ENCODE assay signal across 8 cellular contexts in the genomic region with DNA sequence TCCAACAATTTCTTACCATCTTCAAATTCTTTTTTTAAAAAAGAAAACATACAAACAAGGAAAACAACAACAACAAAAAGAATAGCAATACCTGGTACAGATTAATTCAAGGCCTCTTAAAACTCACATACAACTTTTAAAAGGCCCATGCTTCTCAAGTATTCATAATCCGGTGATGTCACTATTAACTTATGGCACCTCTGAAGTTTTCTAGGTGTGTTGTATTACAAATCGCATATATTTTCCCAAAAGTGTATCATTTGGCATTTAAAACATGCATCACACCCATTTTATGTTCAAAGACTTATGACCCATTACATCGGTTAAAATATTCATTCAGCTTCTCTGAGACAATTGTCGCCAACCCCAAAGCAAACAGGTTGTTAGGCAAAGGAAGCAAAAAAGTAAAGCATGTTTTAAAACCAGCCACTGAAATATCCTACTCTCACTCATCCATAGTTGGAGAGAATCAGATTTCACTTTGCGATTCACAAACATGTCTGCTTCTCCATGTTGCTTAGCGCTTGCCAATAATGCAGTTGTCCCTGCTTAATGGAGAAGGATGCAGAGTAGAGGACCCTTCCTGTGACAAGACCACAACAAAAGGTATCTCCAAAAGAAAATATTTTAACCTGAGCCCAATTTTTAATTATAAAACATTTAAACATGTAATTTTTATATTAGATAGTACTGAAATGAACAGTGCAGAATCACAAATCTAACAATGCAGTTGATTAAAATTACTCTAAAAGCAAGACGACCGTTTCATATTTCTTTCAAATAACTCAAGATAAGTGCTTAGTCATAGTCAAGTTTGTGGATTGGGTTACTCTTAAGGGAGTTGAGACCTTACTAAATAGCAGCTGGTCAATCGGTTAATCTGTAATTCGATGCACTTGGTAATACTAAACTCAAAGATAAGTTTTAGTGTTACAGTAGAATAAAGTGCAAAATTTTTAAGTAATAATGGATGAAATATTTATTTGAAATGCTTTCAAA. TPM values are rescaled to one million over a fixed set of nuclear protein-coding genes. Genes with fewer than 3 reads are reported as not detected.
DNase-seq lines count a peak whose midpoint lies in the region; ATAC-seq and TF ChIP-seq lines count a peak whose summit lies in the region.

No MANE protein-coding gene starts in this region.

- peak overlapping the region; percentile 9 for H3K27ac ChIP-seq in PC-3 (ENCODE audit: low read length)
- peak overlapping the region in 12 of 59 donors; percentile 95 to 100 (median 99) for H3K27ac ChIP-seq in dorsolateral prefrontal cortex

- H3K9ac ChIP-seq in PC-3 (ENCODE audit: low read length) = peak overlapping the region; percentile 100

- peaks cover 45% of the 10 kb centered on the region for H3K4me1 Mint-ChIP-seq in activated naive CD4-positive, alpha-beta T cell treated with anti-CD3 and anti-CD28 coated beads for 36 hours (ENCODE audit: low read depth)
- peaks cover 38 to 42% of the 10 kb centered on the region in 2 donors for H3K4me1 Mint-ChIP-seq in natural killer cell

- peaks cover 46% of the 10 kb centered on the region for H4K20me1 ChIP-seq in PC-3 (ENCODE audit: low read length)

- no peaks in the 10 kb centered on the region for H3K27me3 Mint-ChIP-seq in activated naive CD4-positive, alpha-beta T cell treated with anti-CD3 and anti-CD28 coated beads for 36 hours (ENCODE audit: low read depth)
- no peaks in the 10 kb centered on the region for H3K27me3 Mint-ChIP-seq in natural killer cell (ENCODE audit: low read depth in 2 of 2)

- H3K4me2 ChIP-seq in PC-3 (ENCODE audit: low read length) = peak overlapping the region; percentile 89

- peaks cover 29% of the 10 kb centered on the region for H3K36me3 Mint-ChIP-seq in activated naive CD4-positive, alpha-beta T cell treated with anti-CD3 and anti-CD28 coated beads for 36 hours (ENCODE audit: low read depth)
- peaks cover 7% of the 10 kb centered on the region for H3K36me3 Mint-ChIP-seq in natural killer cell

- POLR2A ChIA-PET in PC-3 (lab: Charles Lee; ENCODE audit: unreplicated experiment) (no interaction called here), GM10248 (lab: Yijun Ruan, JAX) (interaction anchor here (0.6 to 2.6 kb wide), 7 partner anchors 10 to 114 kb away, joined by 3 to 15 read pairs (median 6); a partner anchor contains a TSS)

- no peaks in the 10 kb centered on the region for H3F3A ChIP-seq in PC-3 (ENCODE audit: low read length, unreplicated experiment)

- peaks cover 16% of the 10 kb centered on the region for H3K4me1 ChIP-seq in PC-3 (ENCODE audit: insufficient read depth, low read length)

- H2AFZ ChIP-seq in PC-3 (ENCODE audit: low read length) = no peak overlapping the region

- H3K27ac Mint-ChIP-seq in activated naive CD4-positive, alpha-beta T cell treated with anti-CD3 and anti-CD28 coated beads for 36 hours = peak overlapping the region; percentile 94
- H3K27ac Mint-ChIP-seq in natural killer cell = peak overlapping the region; percentile 92 to 97

- H3K4me3 Mint-ChIP-seq in activated naive CD4-positive, alpha-beta T cell treated with anti-CD3 and anti-CD28 coated beads for 36 hours = peak overlapping the region; percentile 96
- peak overlapping the region; percentile 89 for H3K4me3 Mint-ChIP-seq in natural killer cell

- no peak for DNase-seq in activated naive CD4-positive, alpha-beta T cell treated with anti-CD3 and anti-CD28 coated beads for 36 hours
- no peak for DNase-seq in activated naive CD4-positive, alpha-beta T cell (lab: John Stamatoyannopoulos, UW)
- peak; percentile 51 for DNase-seq in PC-3
- DNase-seq in dorsolateral prefrontal cortex = no peak
- no peak for DNase-seq in natural killer cell
- no peak for DNase-seq in stimulated activated CD4-positive, alpha-beta T cell treated with anti-CD3 and anti-CD28 coated beads, Interleukin-15, amount 100 ng/mL, for 24 hours
- no peak for DNase-seq in GM10248 (ENCODE audit: extremely low spot score)

- H3K36me3 ChIP-seq in PC-3 (ENCODE audit: low read depth, low read length) = peaks cover 29% of the 10 kb centered on the region

- peaks cover 68% of the 10 kb centered on the region for H3K79me2 ChIP-seq in PC-3 (ENCODE audit: low read length)

- ATAC-seq in PC-3 (peak; percentile 17; the same call in 1 of the 2 replicates), natural killer cell (no peak), HG03139 (IDR thresholded peaks at IDR 0.05; ENCODE audit: unreplicated experiment) (no peak)

- H3K9me3 Mint-ChIP-seq in activated naive CD4-positive, alpha-beta T cell treated with anti-CD3 and anti-CD28 coated beads for 36 hours = no peaks in the 10 kb centered on the region
- H3K9me3 Mint-ChIP-seq in natural killer cell = no peaks in the 10 kb centered on the region

- CTCF ChIA-PET in activated naive CD4-positive, alpha-beta T cell treated with anti-CD3 and anti-CD28 coated beads for 36 hours (lab: Charles Lee) = interaction anchor here (0.9 to 1.2 kb wide), 5 partner anchors 34 to 139 kb away, joined by 3 to 4 read pairs (median 3); no protein-coding TSS in a partner anchor
- CTCF ChIA-PET in PC-3 (lab: Charles Lee) = no interaction called here
- CTCF ChIA-PET in GM10248 (lab: Yijun Ruan, JAX) = interaction anchor here (1.9 kb wide), 1 partner anchor 134 kb away, joined by 4 read pairs; no protein-coding TSS in a partner anchor

- BruUV-seq in PC-3 (replicated peaks; lab: Mats Ljungman, UMichigan) = no TSS peak

- H3K27me3 ChIP-seq in PC-3 (ENCODE audit: low read length) (no peaks in the 10 kb centered on the region), dorsolateral prefrontal cortex (no peaks in the 10 kb centered on the region)

- H3K9me2 ChIP-seq in PC-3 (replicated peaks; ENCODE audit: low read length) = no peaks in the 10 kb centered on the region

- TF ChIP-seq CTCF in PC-3 (conservative IDR thresholded peaks at IDR 0.05; ENCODE audit: low read depth, low read length) (no peak), dorsolateral prefrontal cortex (IDR thresholded peaks at IDR 0.05 in 54 of 56, conservative IDR thresholded peaks at IDR 0.05 in 2 of 56; ENCODE audit: low read depth in 1 of 56, partially characterized antibody in 56 of 56) (no peak), natural killer cell (IDR thresholded peaks at IDR 0.05) (no peak), GM10248 (IDR thresholded peaks at IDR 0.05; ENCODE audit: control extremely low read depth, extremely low read depth, low read depth, missing control alignments) (no peak)

- peak overlapping the region; percentile 94 for H3K4me3 ChIP-seq in PC-3 (ENCODE audit: low read length)
- peak overlapping the region; percentile 58 to 99 (median 93) for H3K4me3 ChIP-seq in dorsolateral prefrontal cortex

- intact Hi-C loops in activated naive CD4-positive, alpha-beta T cell treated with anti-CD3 and anti-CD28 coated beads for 36 hours (cut with micrococcal nuclease) = loop anchor here (1.0 to 2.0 kb wide), 2 partner anchors 14 to 196 kb away; a partner anchor contains a TSS
- intact Hi-C loops in PC-3 (cut with micrococcal nuclease) (no loop called here), dorsolateral prefrontal cortex (cut with DNase I) (loop anchor here in 1 of 2 donors (5.0 kb wide), 1 partner anchor 52 kb away; a partner anchor contains a TSS), natural killer cell (cut with micrococcal nuclease) (loop anchor here (5.0 kb wide), 1 partner anchor 197 kb away; a partner anchor contains a TSS)

- H3K9me3 ChIP-seq in PC-3 (ENCODE audit: low read length) = no peaks in the 10 kb centered on the region

RNA-seq across cellular contexts. Expression of a gene that starts 1.6 kb away (rescaled TPM):
- 100 to 1,000 TPM; 307 to 309 TPM for total RNA-seq in activated naive CD4-positive, alpha-beta T cell treated with anti-CD3 and anti-CD28 coated beads for 36 hours
- total RNA-seq in PC-3 (2014; rRNA removed) (197 and 220 TPM in 2 replicates), dorsolateral prefrontal cortex (100 to 1,000 TPM; 263 to 693 (median 535) TPM), natural killer cell (100 to 1,000 TPM; 301 to 338 (median 315) TPM)

RNA-seq across cellular contexts. Expression of a gene that starts 50.7 kb away (rescaled TPM):
- 100 to 1,000 TPM; 132 to 135 TPM for total RNA-seq in activated naive CD4-positive, alpha-beta T cell treated with anti-CD3 and anti-CD28 coated beads for 36 hours
- total RNA-seq in PC-3 (2014; rRNA removed) (184 and 292 TPM in 2 replicates), dorsolateral prefrontal cortex (100 to 1,000 TPM in 116 of 120 experiments, 10 to 100 TPM in 4; 82.2 to 254 (median 188) TPM), natural killer cell (100 to 1,000 TPM; 188 to 205 (median 191) TPM)
